Comparison of ENCODE assay signal across 8 cellular contexts in genomic region chr15:74136584-74137543, GRCh38. TPM values are rescaled to one million over a fixed set of nuclear protein-coding genes. Genes with fewer than 3 reads are reported as not detected.
A peak's percentile ranks its signal among the peaks of the same experiment; 100 is the strongest.
DNase-seq lines count a peak whose midpoint lies in the region; ATAC-seq and TF ChIP-seq lines count a peak whose summit lies in the region.

No MANE protein-coding gene starts in this region.

- peak overlapping the region; percentile 20 for H3K4me3 Mint-ChIP-seq in dendritic cell treated with granulocyte-macrophage colony-stimulating factor and Interleukin-4, amounts not matched to agents 40 ng/mL and 50 ng/mL, for 4 days

- H3K27me3 Mint-ChIP-seq in dendritic cell treated with granulocyte-macrophage colony-stimulating factor and Interleukin-4, amounts not matched to agents 40 ng/mL and 50 ng/mL, for 4 days: peaks cover 77% of the 10 kb centered on the region

- no peak overlapping the region for H3K27ac ChIP-seq in HUES64 (ENCODE audit: low read depth, low read length)

- H3K4me1 Mint-ChIP-seq in dendritic cell treated with granulocyte-macrophage colony-stimulating factor and Interleukin-4, amounts not matched to agents 40 ng/mL and 50 ng/mL, for 4 days (ENCODE audit: low read depth): peaks cover 15% of the 10 kb centered on the region

- POLR2A ChIA-PET in BJ (lab: Charles Lee): no interaction called here

- no peak overlapping the region for H2AFZ ChIP-seq in neuron (ENCODE audit: low read depth, low read length)

- no peaks in the 10 kb centered on the region for H3K9me3 Mint-ChIP-seq in dendritic cell treated with granulocyte-macrophage colony-stimulating factor and Interleukin-4, amounts not matched to agents 40 ng/mL and 50 ng/mL, for 4 days

- H3K9ac ChIP-seq in HUES64 (ENCODE audit: low read depth, low read length): peak overlapping the region; percentile 23; the same call in 1 of the 2 replicates

- H3K27me3 ChIP-seq in BJ (ENCODE audit: control insufficient read depth, insufficient read depth, low read length) (peaks cover 26% of the 10 kb centered on the region), HUES64 (ENCODE audit: insufficient read depth, low read length) (peaks cover 82% of the 10 kb centered on the region), neuron (ENCODE audit: insufficient read depth, low read length) (peaks cover 64% of the 10 kb centered on the region)

- intact Hi-C loops in dendritic cell treated with granulocyte-macrophage colony-stimulating factor and Interleukin-4, amounts not matched to agents 40 ng/mL and 50 ng/mL, for 4 days (cut with micrococcal nuclease): no loop called here

- H3K27ac Mint-ChIP-seq in dendritic cell treated with granulocyte-macrophage colony-stimulating factor and Interleukin-4, amounts not matched to agents 40 ng/mL and 50 ng/mL, for 4 days: no peak overlapping the region

- no peak for DNase-seq in BJ (ENCODE audit: low read depth)
- no peak for DNase-seq in RPMI8226
- no peak for DNase-seq in activated effector memory CD4-positive, alpha-beta T cell treated with Interleukin-2 at 50 U/mL for 16 hours

- no peaks in the 10 kb centered on the region for H3K36me3 Mint-ChIP-seq in dendritic cell treated with granulocyte-macrophage colony-stimulating factor and Interleukin-4, amounts not matched to agents 40 ng/mL and 50 ng/mL, for 4 days (ENCODE audit: low read depth)

- H3K4me3 ChIP-seq in BJ (ENCODE audit: low read depth, low read length) (peak overlapping the region; percentile 37), HUES64 (ENCODE audit: low read length) (peak overlapping the region; percentile 50), neuron (ENCODE audit: low read length) (peak overlapping the region; percentile 40)

- ATAC-seq in GM18520 (IDR thresholded peaks at IDR 0.05; ENCODE audit: unreplicated experiment): no peak
- no peak for ATAC-seq in GM19452 (IDR thresholded peaks at IDR 0.05; ENCODE audit: unreplicated experiment)

- TF ChIP-seq CTCF in BJ (IDR thresholded peaks at IDR 0.05; ENCODE audit: insufficient read depth, low read depth, low read length): no peak

- peaks cover 51% of the 10 kb centered on the region for H3K4me1 ChIP-seq in HUES64 (ENCODE audit: insufficient read depth, low read length)
- H3K4me1 ChIP-seq in neuron (ENCODE audit: insufficient read depth, low read length): peaks cover 7% of the 10 kb centered on the region

- CTCF ChIA-PET in BJ (lab: Yijun Ruan, JAX): interaction anchor here (0.6 to 1.7 kb wide), 4 partner anchors 9 to 171 kb away, joined by 3 to 16 read pairs (median 3); no protein-coding TSS in a partner anchor

- WGBS in HUES64: 25% methylated on average over 40 of the region's 40 CpGs

- no peaks in the 10 kb centered on the region; the same call in 1 of the 2 replicates for H3K9me3 ChIP-seq in HUES64 (ENCODE audit: insufficient read depth, low read depth, low read length)
- peaks cover 14% of the 10 kb centered on the region for H3K9me3 ChIP-seq in neuron (ENCODE audit: low read length)

- H3K36me3 ChIP-seq in BJ (ENCODE audit: control insufficient read depth, insufficient read depth, low read length) (no peaks in the 10 kb centered on the region), HUES64 (ENCODE audit: insufficient read depth, low read length) (no peaks in the 10 kb centered on the region), neuron (ENCODE audit: insufficient read depth, low read length) (no peaks in the 10 kb centered on the region)

RNA-seq across cellular contexts. Expression of gene ISLR2, which starts 6.5 kb away (rescaled TPM):
- polyA plus RNA-seq in BJ (2011; rRNA removed): 0.02 TPM in 2 replicates
- 0.05 TPM in 1 of 2 replicates, not detected in the other for polyA minus RNA-seq in BJ (2011; rRNA and poly(A)+ RNA removed)
- polyA plus RNA-seq in HUES64 (2013, experiment 1 of 2): 1.7 TPM
- 2.6 TPM for polyA plus RNA-seq in HUES64 (2013, experiment 2 of 2)

RNA-seq across cellular contexts. Expression of gene ISLR, which starts 36.6 kb away (rescaled TPM):
- 33.7 and 64.0 TPM in 2 replicates for polyA plus RNA-seq in BJ (2011; rRNA removed)
- polyA minus RNA-seq in BJ (2011; rRNA and poly(A)+ RNA removed): 17.2 and 20.8 TPM in 2 replicates
- 3.3 TPM for polyA plus RNA-seq in HUES64 (2013, experiment 1 of 2)
- polyA plus RNA-seq in HUES64 (2013, experiment 2 of 2): 5.0 TPM

RNA-seq across cellular contexts. Expression of gene GOLGA6A, which starts 54.5 kb away (rescaled TPM):
- polyA plus RNA-seq in BJ (2011; rRNA removed): not detected in 2 replicates
- polyA minus RNA-seq in BJ (2011; rRNA and poly(A)+ RNA removed): not detected in 2 replicates
- polyA plus RNA-seq in HUES64 (2013, experiment 1 of 2): 1.6 TPM
- polyA plus RNA-seq in HUES64 (2013, experiment 2 of 2): 3.2 TPM
